29 cellular contexts compared by ENCODE assay signal in the genomic region with DNA sequence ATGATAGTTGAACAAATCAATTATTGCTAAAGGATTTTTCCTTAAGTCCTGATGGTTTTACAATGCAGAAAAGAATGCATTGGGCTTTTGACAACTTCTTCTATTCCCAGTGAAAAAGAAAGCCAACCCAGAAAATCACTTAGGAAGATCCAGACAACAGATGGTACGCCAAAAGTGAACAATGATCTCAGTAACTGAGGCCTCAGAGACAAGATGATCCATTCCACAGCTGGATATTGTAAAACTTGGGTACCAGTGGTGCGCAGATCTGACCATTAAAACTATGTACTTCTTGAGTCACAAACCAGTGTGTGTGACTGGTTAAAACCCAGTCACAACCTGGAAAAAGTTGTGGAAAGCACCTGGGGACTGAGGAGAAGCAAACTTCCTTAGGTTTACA.
"Had no signal": no experiment of that assay in that cellular context is flagged by ENCODE, and none has a peak within 500 bp of the region (broad histone marks: within the 10 kb centered on the region; RNA-seq: fewer than 3 reads in every experiment).

No MANE protein-coding gene starts in this region.

- ATAC-seq: naive thymus-derived CD8-positive, alpha-beta T cell; natural killer cell treated with Interleukin-12 subunit alpha and Interleukin-12 subunit beta and Interleukin-15 and Interleukin-18, amount 100 ng/mL, for 72 hours; pancreas; psoas muscle; right cardiac atrium; right lobe of liver; stimulated activated memory B cell treated with anti-CD40 and anti-IgM and Interleukin-4, amounts not matched to agents 10 μg/mL and 1 μg/mL and 100 μg/mL, for 72 hours; stimulated activated naive CD8-positive, alpha-beta T cell treated with anti-CD3 and anti-CD28 coated beads, Interleukin-15, amount 100 ng/mL, for 72 hours; stimulated activated naive CD8-positive, alpha-beta T cell treated with anti-CD3 and anti-CD28 coated beads, Interleukin-15, Interleukin-2, amounts not matched to agents 100 U/mL and 50 U/mL, for 24 hours; upper lobe of right lung had no signal

- H3K4me1 ChIP-seq: right lobe of liver, sigmoid colon, spleen, testis, transverse colon, upper lobe of right lung had no signal

- H3K4me3 ChIP-seq: pancreas, psoas muscle, right lobe of liver, sigmoid colon, skin epidermis, smooth muscle cell, spleen, suprapubic skin, testis, tibial artery, transverse colon, upper lobe of right lung, vagina had no signal

- H3K4me2 ChIP-seq: smooth muscle cell had no signal

- H3K9me3 ChIP-seq: neutrophil, pancreas, psoas muscle, right lobe of liver, sigmoid colon, suprapubic skin, testis, tibial artery, transverse colon, upper lobe of right lung, vagina had no signal

- FAIRE-seq: pancreas had no signal

- DNase-seq: naive thymus-derived CD8-positive, alpha-beta T cell; nephron progenitor cell; nucleus accumbens; pancreas; psoas muscle; right cardiac atrium; right lobe of liver; sigmoid colon; spleen; stimulated activated CD4-positive, alpha-beta T cell treated with anti-CD3 and anti-CD28 coated beads, Interleukin-12 subunit alpha, Interleukin-12 subunit beta, amount 100 ng/mL, for 4 hours; stimulated activated CD4-positive, alpha-beta T cell treated with anti-CD3 and anti-CD28 coated beads, Interleukin-1b, Interleukin-23, amount 100 ng/mL, for 48 hours; stimulated activated CD4-positive, alpha-beta T cell treated with anti-CD3 and anti-CD28 coated beads, Interleukin-4, amount 100 ng/mL, for 1 hour; stimulated activated CD4-positive, alpha-beta T cell treated with anti-CD3 and anti-CD28 coated beads, Interleukin-4, amount 100 ng/mL, for 4 hours; stimulated activated CD8-positive, alpha-beta memory T cell treated with anti-CD3 and anti-CD28 coated beads, Interleukin-4, amount 100 ng/mL, for 48 hours; stimulated activated naive CD4-positive, alpha-beta T cell; stimulated activated naive CD8-positive, alpha-beta T cell treated with anti-CD3 and anti-CD28 coated beads, Interleukin-15, amount 100 ng/mL, for 72 hours; stimulated activated naive CD8-positive, alpha-beta T cell treated with anti-CD3 and anti-CD28 coated beads, Interleukin-15, Interleukin-2, amounts not matched to agents 100 U/mL and 50 U/mL, for 24 hours; substantia nigra; testis; tibial artery; transverse colon; upper lobe of right lung had no signal

- H3K27ac ChIP-seq: neutrophil, psoas muscle, right lobe of liver, sigmoid colon, skin epidermis, spleen, suprapubic skin, testis, tibial artery, transverse colon, upper lobe of right lung, vagina had no signal
